Comparison of ENCODE assay signal across 8 cellular contexts in the genomic region with DNA sequence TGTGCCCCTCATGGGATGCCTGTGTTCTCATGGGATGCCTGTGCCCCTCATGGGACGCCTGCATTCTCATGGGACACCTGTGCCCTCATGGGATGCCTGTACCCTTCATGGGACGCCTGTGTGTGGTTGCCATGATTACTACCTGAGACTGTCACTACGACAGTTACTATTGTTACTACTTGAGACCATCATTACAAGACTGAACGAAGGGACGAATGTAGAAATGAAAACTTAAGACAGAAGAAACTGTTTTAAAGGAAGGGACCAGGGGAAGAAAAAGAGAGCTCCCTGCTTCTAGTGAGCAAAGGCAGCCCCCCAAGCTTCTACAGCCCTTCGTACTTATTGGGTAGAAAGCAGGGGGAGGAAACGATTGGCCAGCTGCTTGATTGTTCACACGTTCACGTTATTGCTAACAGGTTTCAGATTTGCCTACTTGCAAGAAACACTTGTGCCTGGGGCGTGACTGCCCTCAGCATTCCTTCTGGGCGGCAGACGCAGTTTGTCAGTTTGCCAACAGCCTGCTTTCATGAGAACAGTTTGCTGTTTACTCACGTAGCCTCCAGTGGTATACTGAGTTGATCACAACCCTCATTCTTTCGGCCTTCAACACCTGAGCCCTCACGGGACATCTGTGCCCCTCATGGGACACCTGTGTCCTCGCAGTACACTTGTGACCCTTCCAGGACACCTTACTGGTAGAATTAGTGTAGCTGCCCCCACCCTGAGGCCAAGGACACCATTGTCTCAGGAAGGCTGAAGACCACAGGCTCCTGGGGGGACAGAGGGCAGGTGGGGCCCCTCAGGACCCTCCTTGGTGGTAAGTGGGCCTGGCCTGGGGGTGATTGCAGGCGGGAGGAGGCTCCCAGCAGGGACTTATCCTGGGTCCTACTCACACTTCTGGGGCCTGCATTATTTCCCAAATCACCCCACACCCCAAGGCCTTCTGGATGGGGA. TPM values are rescaled to one million over a fixed set of nuclear protein-coding genes. Genes with fewer than 3 reads are reported as not detected.
A peak's percentile ranks its signal among the peaks of the same experiment; 100 is the strongest.
DNase-seq lines count a peak whose midpoint lies in the region; ATAC-seq and TF ChIP-seq lines count a peak whose summit lies in the region.

No MANE protein-coding gene starts in this region.

- intact Hi-C loops in upper lobe of right lung (cut with DNase I), result no loop called here

- H3K36me3 ChIP-seq in upper lobe of right lung, result no peaks in the 10 kb centered on the region

- H3K4me3 Mint-ChIP-seq in T-cell, result peak overlapping the region; percentile 80 to 85 (median 83)

- H3K27me3 ChIP-seq in upper lobe of right lung, result no peaks in the 10 kb centered on the region

- H3K27ac Mint-ChIP-seq in T-cell, result peak overlapping the region; percentile 97 to 100

- no peaks in the 10 kb centered on the region for H3K9me3 Mint-ChIP-seq in T-cell

- H3K4me1 Mint-ChIP-seq in T-cell, result peaks cover 23 to 38% (median 23%) of the 10 kb centered on the region in 3 donors

- no peaks in the 10 kb centered on the region for H3K9me3 ChIP-seq in upper lobe of right lung

- no peak overlapping the region for H3K4me3 ChIP-seq in fibroblast of mammary gland (ENCODE audit: control insufficient read depth, low read depth, low read length)
- peak overlapping the region; percentile 28 for H3K4me3 ChIP-seq in upper lobe of right lung

- H3K4me1 ChIP-seq in upper lobe of right lung, result peaks cover 14% of the 10 kb centered on the region

- POLR2A ChIA-PET in T-cell (lab: Charles Lee), result no interaction called here

- H3K36me3 Mint-ChIP-seq in T-cell, result peaks cover 11% of the 10 kb centered on the region

- peak; percentile 28 for DNase-seq in activated effector memory CD4-positive, alpha-beta T cell treated with Interleukin-2 at 50 U/mL for 16 hours
- DNase-seq in activated effector memory CD4-positive, alpha-beta T cell treated with anti-CD3 and anti-CD28 coated beads, Interleukin-2, amount 50 U/mL, for 16 hours, result no peak
- DNase-seq in T-cell, result peak in 22 of 34 experiments; percentile 18 to 59 (median 39)
- peak; percentile 65 for DNase-seq in fibroblast of mammary gland (ENCODE audit: low read depth)
- peak; percentile 91 for DNase-seq in upper lobe of right lung
- DNase-seq in midbrain (lab: John Stamatoyannopoulos, UW), result no peak
- no peak for DNase-seq in GM20000 (ENCODE audit: low spot score)
- no peak for DNase-seq in OCI-M1 (lab: John Stamatoyannopoulos, UW)

- CTCF ChIA-PET in T-cell (lab: Charles Lee), result interaction anchor here in 1 of 2 donors (0.5 kb wide), 1 partner anchor 111 kb away, joined by 5 read pairs; no protein-coding TSS in a partner anchor

- H3K27ac ChIP-seq in upper lobe of right lung, result peak overlapping the region; percentile 94

- TF ChIP-seq CTCF in fibroblast of mammary gland (conservative IDR thresholded peaks at IDR 0.05; ENCODE audit: control insufficient read depth, insufficient read depth, low read depth, low read length) (no peak), upper lobe of right lung (IDR thresholded peaks at IDR 0.05) (no peak), GM20000 (IDR thresholded peaks at IDR 0.05; ENCODE audit: extremely low read depth, missing control alignments) (no peak)

- no peaks in the 10 kb centered on the region for H3K27me3 Mint-ChIP-seq in T-cell

- ATAC-seq in T-cell (replicated peaks in 1 of 4), result no peak
- ATAC-seq in upper lobe of right lung, result peak; percentile 51

RNA-seq across cellular contexts. Expression of a gene that starts 2.5 kb away (rescaled TPM):
- total RNA-seq in T-cell, result 100 to 1,000 TPM in 3 of 5 donors, 10 to 100 TPM in 2; 77.0 to 345 (median 324) TPM
- total RNA-seq in upper lobe of right lung, result 22.3 TPM

RNA-seq across cellular contexts. Expression of a gene that starts 9.7 kb away (rescaled TPM):
- 10 to 100 TPM; 47.2 to 69.5 (median 61.0) TPM for total RNA-seq in T-cell
- total RNA-seq in upper lobe of right lung, result 71.4 TPM

RNA-seq across cellular contexts. Expression of a gene that starts 40.2 kb away (rescaled TPM):
- total RNA-seq in T-cell (10 to 100 TPM in 1 of 5 donors, 1 to 10 TPM in 4; 1.8 to 13.2 (median 2.8) TPM), upper lobe of right lung (18.6 TPM)

RNA-seq across cellular contexts. Expression of a gene that starts 48.4 kb away (rescaled TPM):
- total RNA-seq in T-cell, result 1 to 10 TPM in 1 of 5 donors, under 1 TPM in 3, not detected in 1; 0.23 to 1.9 (median 0.39) TPM
- total RNA-seq in upper lobe of right lung, result not detected

Comparison
In these comparisons a context has a peak if more than half of its experiments do, and no peak if none do; other contexts are left out.
1. DNase-seq: peak in activated effector memory CD4-positive, alpha-beta T cell treated with Interleukin-2 at 50 U/mL for 16 hours (single experiment), T-cell (22 of 34), fibroblast of mammary gland (single experiment) and upper lobe of right lung (single experiment); none in activated effector memory CD4-positive, alpha-beta T cell treated with anti-CD3 and anti-CD28 coated beads, Interleukin-2, amount 50 U/mL, for 16 hours (single experiment), midbrain (single experiment), GM20000 (single experiment) and OCI-M1 (single experiment).